In the genomic region with DNA sequence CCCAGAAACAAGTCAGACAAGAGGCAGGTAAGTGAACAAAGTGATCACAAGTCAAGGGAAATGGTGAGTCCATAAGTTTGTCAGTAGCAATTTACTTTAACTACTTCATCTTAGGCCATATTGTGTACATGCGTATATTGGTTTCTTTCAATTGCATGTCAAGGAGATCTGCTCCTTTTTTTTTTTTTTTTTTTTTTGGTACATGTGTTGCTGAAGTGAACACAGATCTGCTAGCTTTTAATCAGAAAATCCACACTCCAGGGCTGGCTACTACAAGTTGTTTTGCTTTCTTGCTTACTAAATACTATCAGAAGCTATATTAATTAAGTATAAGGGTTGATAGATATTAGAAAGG, we compare ENCODE assay signal across 28 cellular contexts.
"Had no signal": no experiment of that assay in that cellular context is flagged by ENCODE, and none has a peak within 500 bp of the region (broad histone marks: within the 10 kb centered on the region; RNA-seq: fewer than 3 reads in every experiment).

No MANE protein-coding gene starts in this region.

- H3K4me1 ChIP-seq: ascending aorta, breast epithelium had no signal

- H3K27me3 Mint-ChIP-seq: activated CD4-positive, alpha-beta memory T cell treated with anti-CD3 and anti-CD28 coated beads, Interleukin-2, amount 10 ng/mL, durations not matched to agents 7 days and 5 days; activated CD4-positive, alpha-beta T cell treated with anti-CD3 and anti-CD28 coated beads, Interleukin-2, amount 10 ng/mL, durations not matched to agents 7 days and 5 days; activated naive CD8-positive, alpha-beta T cell; activated T-helper 17 cell treated with anti-CD3 and anti-CD28 coated beads, Interleukin-2, amount 50 U/mL, for 72 hours; brain had no signal

- H3K9me3 Mint-ChIP-seq: activated CD4-positive, alpha-beta T cell treated with anti-CD3 and anti-CD28 coated beads, Interleukin-2, amount 10 ng/mL, durations not matched to agents 7 days and 5 days; brain; dendritic cell treated with granulocyte-macrophage colony-stimulating factor and Interleukin-4, amounts not matched to agents 40 ng/mL and 50 ng/mL, for 4 days had no signal

- H3K27ac ChIP-seq: ascending aorta, breast epithelium, cardiac muscle cell, coronary artery, dorsolateral prefrontal cortex had no signal

- DNase-seq: activated CD4-positive, alpha-beta memory T cell treated with anti-CD3 and anti-CD28 coated beads, Interleukin-2, amount 10 ng/mL, durations not matched to agents 7 days and 5 days; activated CD4-positive, alpha-beta T cell treated with anti-CD3 and anti-CD28 coated beads for 1 hour; activated CD4-positive, alpha-beta T cell treated with anti-CD3 and anti-CD28 coated beads for 4 hours; activated CD4-positive, alpha-beta T cell treated with anti-CD3 and anti-CD28 coated beads, Interleukin-2, amount 10 ng/mL, durations not matched to agents 7 days and 5 days; activated CD4-positive, alpha-beta T cell treated with anti-CD3 and anti-CD28 coated beads, Interleukin-2, amount 50 U/mL, for 4 hours; activated CD4-positive, CD25-positive, alpha-beta regulatory T cell; activated effector memory CD4-positive, alpha-beta T cell treated with Interleukin-2 at 50 U/mL for 16 hours; activated gamma-delta T cell treated with Interleukin-2 at 50 U/mL for 16 hours; activated naive CD4-positive, alpha-beta T cell treated with anti-CD3 and anti-CD28 coated beads, Interleukin-2, amount 50 U/mL, for 16 hours; activated naive CD4-positive, alpha-beta T cell treated with Interleukin-2 at 50 U/mL for 16 hours; activated T-cell treated with anti-CD3 and anti-CD28 coated beads, Interleukin-2, amount 50 U/mL, for 4 hours; central memory CD4-positive, alpha-beta T cell; cerebellar nuclear complex; dorsolateral prefrontal cortex; effector memory CD4-positive, alpha-beta T cell; endodermal cell; foreskin fibroblast; head of caudate nucleus had no signal

- H3K36me3 ChIP-seq: ascending aorta, breast epithelium, cardiac muscle cell had no signal

- ATAC-seq: activated T-cell treated with anti-CD3 and anti-CD28 coated beads, Interleukin-2, amount 50 U/mL, for 4 hours; activated T-helper 17 cell treated with anti-CD3 and anti-CD28 coated beads, Interleukin-2, amount 50 U/mL, for 72 hours; esophagus mucosa had no signal

- H3K27ac Mint-ChIP-seq: activated CD4-positive, alpha-beta memory T cell treated with anti-CD3 and anti-CD28 coated beads, Interleukin-2, amount 10 ng/mL, durations not matched to agents 7 days and 5 days; activated CD4-positive, alpha-beta T cell treated with anti-CD3 and anti-CD28 coated beads, Interleukin-2, amount 10 ng/mL, durations not matched to agents 7 days and 5 days; activated naive CD8-positive, alpha-beta T cell; activated T-helper 17 cell treated with anti-CD3 and anti-CD28 coated beads, Interleukin-2, amount 50 U/mL, for 72 hours; dendritic cell treated with granulocyte-macrophage colony-stimulating factor and Interleukin-4, amounts not matched to agents 40 ng/mL and 50 ng/mL, for 4 days; endodermal cell had no signal

- H3K9me3 ChIP-seq: ascending aorta, breast epithelium had no signal

- H3K4me3 Mint-ChIP-seq: activated CD4-positive, alpha-beta memory T cell treated with anti-CD3 and anti-CD28 coated beads, Interleukin-2, amount 10 ng/mL, durations not matched to agents 7 days and 5 days; activated CD4-positive, alpha-beta T cell treated with anti-CD3 and anti-CD28 coated beads, Interleukin-2, amount 10 ng/mL, durations not matched to agents 7 days and 5 days; activated naive CD8-positive, alpha-beta T cell; activated T-cell treated with anti-CD3 and anti-CD28 coated beads, Interleukin-2, amount 50 U/mL, for 4 hours; activated T-helper 17 cell treated with anti-CD3 and anti-CD28 coated beads, Interleukin-2, amount 50 U/mL, for 72 hours; brain; dendritic cell treated with granulocyte-macrophage colony-stimulating factor and Interleukin-4, amounts not matched to agents 40 ng/mL and 50 ng/mL, for 4 days; endodermal cell had no signal

- H3K36me3 Mint-ChIP-seq: activated naive CD8-positive, alpha-beta T cell; brain had no signal

- H3K4me1 Mint-ChIP-seq: activated T-helper 17 cell treated with anti-CD3 and anti-CD28 coated beads, Interleukin-2, amount 50 U/mL, for 72 hours; brain had no signal

- FAIRE-seq: frontal cortex had no signal

- H3K27me3 ChIP-seq: ascending aorta, breast epithelium, cardiac muscle cell, dorsolateral prefrontal cortex had no signal

- H3K4me3 ChIP-seq: ascending aorta, breast epithelium, cardiac muscle cell, coronary artery, dorsolateral prefrontal cortex had no signal
